14 cellular contexts compared by ENCODE assay signal in genomic region chr2:235347691-235348090, GRCh38.
DNase-seq lines count a peak whose midpoint lies in the region; ATAC-seq, FAIRE-seq and TF ChIP-seq lines count a peak whose summit lies in the region.
"Had no signal": no experiment of that assay in that cellular context is flagged by ENCODE, and none has a peak within 500 bp of the region (broad histone marks: within the 10 kb centered on the region; RNA-seq: fewer than 3 reads in every experiment).

No MANE protein-coding gene starts in this region.

- no peaks in the 10 kb centered on the region for H3K9me3 Mint-ChIP-seq in activated CD4-positive, alpha-beta T cell treated with anti-CD3 and anti-CD28 coated beads for 36 hours (ENCODE audit: low read depth)
- H3K9me3 Mint-ChIP-seq: effector memory CD8-positive, alpha-beta T cell had no signal

- no peak overlapping the region for H3K27ac Mint-ChIP-seq in activated CD4-positive, alpha-beta T cell treated with anti-CD3 and anti-CD28 coated beads for 36 hours
- H3K27ac Mint-ChIP-seq: activated naive CD4-positive, alpha-beta T cell treated with anti-CD3 and anti-CD28 coated beads, Interleukin-2, amount 50 U/mL, for 72 hours; effector memory CD8-positive, alpha-beta T cell had no signal

- H3K27me3 Mint-ChIP-seq in activated CD4-positive, alpha-beta T cell treated with anti-CD3 and anti-CD28 coated beads for 36 hours, result peaks cover 23% of the 10 kb centered on the region

- H3K4me3 Mint-ChIP-seq in activated CD4-positive, alpha-beta T cell treated with anti-CD3 and anti-CD28 coated beads for 36 hours, result no peak overlapping the region
- H3K4me3 Mint-ChIP-seq: effector memory CD8-positive, alpha-beta T cell had no signal

- FAIRE-seq in urothelium cell line (lab: Jason Lieb, UNC), result no peak

- peak; percentile 9 for DNase-seq in activated CD4-positive, alpha-beta T cell treated with anti-CD3 and anti-CD28 coated beads for 36 hours
- no peak for DNase-seq in activated CD4-positive, alpha-beta T cell treated with anti-CD3 and anti-CD28 coated beads, Interleukin-2, amount 50 U/mL, for 4 hours
- DNase-seq in RPMI7951 (ENCODE audit: low read depth) (peak; percentile 97), urothelium cell line (ENCODE audit: low spot score) (peak; percentile 80), inferior parietal cortex (ENCODE audit: extremely low spot score) (no peak), GM10248 (ENCODE audit: extremely low spot score) (no peak)
- DNase-seq in stimulated activated CD4-positive, alpha-beta T cell treated with anti-CD3 and anti-CD28 coated beads, Interleukin-4, amount 100 ng/mL, for 4 hours, result no peak
- DNase-seq: activated CD4-positive, alpha-beta T cell treated with anti-CD3 and anti-CD28 coated beads, Interleukin-2, amount 50 U/mL, for 1 hour; effector memory CD8-positive, alpha-beta T cell; MV-4-11; NCI-H526 treated with DMSO at 0.1 percent for 48 hours; spleen had no signal

- intact Hi-C loops in activated CD4-positive, alpha-beta T cell treated with anti-CD3 and anti-CD28 coated beads for 36 hours (cut with DNase I, micrococcal nuclease), result no loop called here

- no peak for TF ChIP-seq CTCF in GM10248 (IDR thresholded peaks at IDR 0.05; ENCODE audit: control extremely low read depth, extremely low read depth, low read depth, missing control alignments)

- H3K4me1 Mint-ChIP-seq in activated CD4-positive, alpha-beta T cell treated with anti-CD3 and anti-CD28 coated beads for 36 hours, result no peaks in the 10 kb centered on the region

- CTCF ChIA-PET in activated CD4-positive, alpha-beta T cell treated with anti-CD3 and anti-CD28 coated beads for 36 hours (lab: Charles Lee), result no interaction called here
- CTCF ChIA-PET in GM10248 (lab: Yijun Ruan, JAX), result no interaction called here

- POLR2A ChIA-PET in activated CD4-positive, alpha-beta T cell treated with anti-CD3 and anti-CD28 coated beads for 36 hours (lab: Charles Lee), result no interaction called here
- POLR2A ChIA-PET in GM10248 (lab: Yijun Ruan, JAX), result no interaction called here

- no peaks in the 10 kb centered on the region for H3K36me3 Mint-ChIP-seq in activated CD4-positive, alpha-beta T cell treated with anti-CD3 and anti-CD28 coated beads for 36 hours (ENCODE audit: low read depth)

- ATAC-seq in activated CD4-positive, alpha-beta T cell treated with anti-CD3 and anti-CD28 coated beads for 36 hours, result no peak
- ATAC-seq in esophagus mucosa, result peak; percentile 48
- ATAC-seq: activated naive CD4-positive, alpha-beta T cell treated with anti-CD3 and anti-CD28 coated beads, Interleukin-2, amount 50 U/mL, for 72 hours; effector memory CD8-positive, alpha-beta T cell had no signal

Comparison
In these comparisons a context has a peak if more than half of its experiments do, and no peak if none do; other contexts are left out.
1. DNase-seq: peak in activated CD4-positive, alpha-beta T cell treated with anti-CD3 and anti-CD28 coated beads for 36 hours (single experiment), RPMI7951 (single experiment) and urothelium cell line (single experiment); none in activated CD4-positive, alpha-beta T cell treated with anti-CD3 and anti-CD28 coated beads, Interleukin-2, amount 50 U/mL, for 4 hours (0 of 2), inferior parietal cortex (single experiment), GM10248 (single experiment) and stimulated activated CD4-positive, alpha-beta T cell treated with anti-CD3 and anti-CD28 coated beads, Interleukin-4, amount 100 ng/mL, for 4 hours (0 of 2).